In the genomic region with DNA sequence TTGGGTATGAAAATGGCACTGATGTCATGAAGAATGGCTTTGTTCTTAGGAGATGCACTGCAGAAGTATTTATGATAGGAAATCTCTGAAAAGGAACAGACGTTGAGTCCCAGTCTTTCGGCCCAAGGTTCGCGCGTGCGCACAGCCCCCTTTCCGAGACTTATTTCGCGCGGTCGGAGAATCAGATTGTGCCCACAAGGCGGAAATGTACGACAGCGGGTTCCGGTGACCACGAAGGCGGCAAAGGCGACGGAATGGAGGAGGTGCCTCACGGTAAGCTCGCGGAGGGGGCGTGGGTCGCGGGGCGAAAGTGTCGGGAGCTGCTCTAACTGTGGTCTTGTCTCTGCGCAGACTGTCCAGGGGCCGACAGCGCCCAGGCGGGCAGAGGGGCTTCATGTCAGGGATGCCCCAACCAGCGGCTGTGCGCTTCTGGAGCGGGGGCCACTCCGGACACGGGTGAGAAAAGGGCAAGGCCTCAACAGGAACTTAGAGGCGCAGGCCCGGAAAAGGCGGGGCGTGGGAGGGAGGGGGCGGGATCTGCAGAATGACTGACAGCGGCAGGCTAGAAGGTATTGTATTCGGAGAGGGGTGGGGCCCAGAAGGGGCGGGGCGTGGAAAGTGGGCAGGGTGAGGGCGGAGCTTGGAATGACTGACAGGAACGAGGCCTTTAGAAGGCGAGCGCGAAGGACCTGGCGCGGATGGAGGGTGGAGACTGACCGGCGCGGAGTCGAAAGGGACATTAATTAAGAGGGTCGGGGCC, we compare ENCODE assay signal across 9 cellular contexts. TPM values are rescaled to one million over a fixed set of nuclear protein-coding genes. Genes with fewer than 3 reads are reported as not detected.
DNase-seq lines count a peak whose midpoint lies in the region; ATAC-seq, FAIRE-seq and TF ChIP-seq lines count a peak whose summit lies in the region.
"Had no signal": no experiment of that assay in that cellular context is flagged by ENCODE, and none has a peak within 500 bp of the region (broad histone marks: within the 10 kb centered on the region; RNA-seq: fewer than 3 reads in every experiment).

Gene NUBP1 (plus strand): TSS at position 233 of the 760 bp plus-strand sequence. CDS start 22 bp downstream, at position 255.

- peak; percentile 41 for FAIRE-seq in kidney (lab: Jason Lieb, UNC)
- FAIRE-seq: TTC549 had no signal

- DNase-seq in AG09319 (ENCODE audit: extremely low read depth, low read depth) (peak; percentile 97), NCI-H460 (ENCODE audit: extremely low read depth, low read depth) (peak; percentile 98), cerebellum (ENCODE audit: low spot score) (peak; percentile 100), kidney (peak; percentile 100)
- DNase-seq in activated CD4-positive, alpha-beta T cell treated with anti-CD3 and anti-CD28 coated beads for 1 hour, result peak; percentile 98
- peak; percentile 99 for DNase-seq in stimulated activated CD4-positive, alpha-beta T cell treated with anti-CD3 and anti-CD28 coated beads, Interleukin-15, amount 100 ng/mL, for 24 hours

- H3K4me1 ChIP-seq in kidney (ENCODE audit: control insufficient read depth in 1 of 2, insufficient read depth in 1 of 2, low read depth in 1 of 2, low read length in 2 of 2), result peaks cover 3 to 6% of the 10 kb centered on the region in 2 donors

- H3K9me3 ChIP-seq in kidney (ENCODE audit: control insufficient read depth in 1 of 2, low read length in 2 of 2), result no peaks in the 10 kb centered on the region

- intact Hi-C loops in kidney (cut with DNase I), result no loop called here

- ATAC-seq in GM19035 (IDR thresholded peaks at IDR 0.05; ENCODE audit: unreplicated experiment) (peak; percentile 82), HG03354 (IDR thresholded peaks at IDR 0.05; ENCODE audit: poor library complexity, severe bottlenecking, unreplicated experiment) (peak; percentile 89)

- peaks cover 7 to 8% of the 10 kb centered on the region in 2 donors for H3K36me3 ChIP-seq in kidney (ENCODE audit: control insufficient read depth in 1 of 2, insufficient read depth in 2 of 2, low read length in 2 of 2)

- peak within 1 kb of the TSS; percentile 72 to 87 for H3K9ac ChIP-seq in kidney (ENCODE audit: low read length in 2 of 2)

- TF ChIP-seq CTCF in AG09319 (IDR thresholded peaks at IDR 0.05; ENCODE audit: low read depth, low read length), result no peak
- no peak for TF ChIP-seq CTCF in kidney (IDR thresholded peaks at IDR 0.05; ENCODE audit: borderline replicate concordance, extremely low read depth, insufficient read depth)

- H3K27ac ChIP-seq in kidney (ENCODE audit: low read depth in 2 of 2, low read length in 2 of 2), result peak within 1 kb of the TSS; percentile 99

- H3K4me3 ChIP-seq in kidney (ENCODE audit: low read length in 2 of 2), result peak within 1 kb of the TSS; percentile 75 to 85

RNA-seq across cellular contexts. Expression of gene NUBP1, which starts in this region (rescaled TPM):
- 22.9 and 24.1 TPM in 2 replicates for total RNA-seq in NCI-H460 (2014; rRNA removed; shearing (Covaris generic))
- polyA plus RNA-seq in NCI-H460 (2014; cell fraction: nucleus; rRNA removed), result 20.3 and 22.5 TPM in 2 replicates
- total RNA-seq in cerebellum (8.7 TPM), kidney (38.5 TPM)
- 47.7 TPM for polyA plus RNA-seq in kidney (ENCODE audit: insufficient read depth, low read depth, low replicate concordance)

Comparison
In these comparisons a context has a peak if more than half of its experiments do, and no peak if none do; other contexts are left out.
1. Peak in every context shown above with its lines: DNase-seq, ATAC-seq, H3K4me3 ChIP-seq and H3K27ac ChIP-seq.